ENCODE assay signal across 29 cellular contexts in the genomic region with DNA sequence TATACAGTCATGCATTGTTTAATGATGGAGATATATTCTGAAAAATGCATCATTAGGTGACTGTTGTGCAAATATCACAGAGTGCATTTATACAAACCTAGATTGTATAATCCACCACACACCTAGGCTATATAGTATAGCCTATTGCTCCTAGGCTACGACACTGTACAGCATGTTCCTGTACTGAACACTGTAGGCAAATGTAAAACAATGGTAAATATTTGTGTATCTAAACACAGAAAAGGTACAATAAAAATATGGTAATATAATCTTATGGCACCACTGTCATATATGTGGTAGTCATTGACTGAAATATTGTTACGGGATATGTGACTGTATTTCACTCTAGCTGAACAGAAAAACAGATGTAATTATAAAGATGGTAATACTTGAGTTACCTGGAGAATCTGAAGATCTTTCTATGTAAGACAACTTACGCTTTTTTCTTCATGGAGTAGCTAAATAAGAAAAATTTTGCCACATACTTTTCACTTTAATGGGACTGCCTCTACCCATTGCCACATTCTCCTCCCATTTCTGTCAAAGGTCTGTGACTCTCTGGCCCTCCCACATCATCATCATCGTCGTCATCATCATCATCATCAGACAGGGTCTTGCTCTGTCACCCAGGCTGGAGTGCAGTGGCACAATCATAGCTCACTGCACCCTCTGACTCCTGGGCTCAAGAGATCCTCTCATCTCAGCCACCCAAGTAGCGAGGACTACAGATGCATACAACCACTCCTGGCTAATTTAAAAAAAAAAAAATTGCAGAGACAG. TPM values are rescaled to one million over a fixed set of nuclear protein-coding genes. Genes with fewer than 3 reads are reported as not detected.
"Had no signal": no experiment of that assay in that cellular context is flagged by ENCODE, and none has a peak within 500 bp of the region (broad histone marks: within the 10 kb centered on the region; RNA-seq: fewer than 3 reads in every experiment).

No MANE protein-coding gene starts in this region.

- DNase-seq: activated CD4-positive, alpha-beta memory T cell treated with anti-CD3 and anti-CD28 coated beads, Interleukin-2, amount 10 ng/mL, durations not matched to agents 7 days and 5 days; activated CD4-positive, alpha-beta T cell treated with anti-CD3 and anti-CD28 coated beads for 1 hour; activated CD4-positive, alpha-beta T cell treated with anti-CD3 and anti-CD28 coated beads for 4 hours; activated CD4-positive, alpha-beta T cell treated with anti-CD3 and anti-CD28 coated beads, Interleukin-2, amount 10 ng/mL, durations not matched to agents 7 days and 5 days; activated CD4-positive, alpha-beta T cell treated with anti-CD3 and anti-CD28 coated beads, Interleukin-2, amount 50 U/mL, for 4 hours; activated CD8-positive, alpha-beta memory T cell treated with anti-CD3 and anti-CD28 coated beads for 24 hours; activated effector memory CD4-positive, alpha-beta T cell treated with Interleukin-2 at 50 U/mL for 16 hours; activated gamma-delta T cell treated with Interleukin-2 at 50 U/mL for 16 hours; activated naive CD4-positive, alpha-beta T cell treated with anti-CD3 and anti-CD28 coated beads, Interleukin-2, amount 50 U/mL, for 16 hours; activated naive CD4-positive, alpha-beta T cell treated with Interleukin-2 at 50 U/mL for 16 hours; activated T-cell treated with anti-CD3 and anti-CD28 coated beads, Interleukin-2, amount 50 U/mL, for 4 hours; amniotic stem cell; anterior cingulate cortex; brain microvascular endothelial cell; dorsolateral prefrontal cortex; effector memory CD4-positive, alpha-beta T cell; esophagus squamous epithelium; foreskin melanocyte; heart right ventricle; T-helper 1 cell; T-helper 17 cell; T1000; WERI-Rb-1 had no signal

- ATAC-seq: activated T-cell treated with anti-CD3 and anti-CD28 coated beads, Interleukin-2, amount 50 U/mL, for 4 hours; activated T-helper 17 cell treated with anti-CD3 and anti-CD28 coated beads, Interleukin-2, amount 50 U/mL, for 72 hours; gastroesophageal sphincter; heart right ventricle; T-helper 17 cell had no signal

- H3K27me3 ChIP-seq: brain microvascular endothelial cell, gastroesophageal sphincter, heart right ventricle had no signal

- H3K36me3 ChIP-seq: brain microvascular endothelial cell, esophagus squamous epithelium, gastroesophageal sphincter, WERI-Rb-1 had no signal

- H3K9me3 ChIP-seq: esophagus squamous epithelium, gastroesophageal sphincter, heart right ventricle had no signal

- H3K4me1 ChIP-seq: esophagus squamous epithelium, gastroesophageal sphincter had no signal

- H3K4me3 ChIP-seq: coronary artery, dorsolateral prefrontal cortex, esophagus squamous epithelium, gastroesophageal sphincter, heart right ventricle had no signal

- H3K27ac ChIP-seq: brain microvascular endothelial cell, coronary artery, dorsolateral prefrontal cortex, epithelial cell of prostate, esophagus squamous epithelium, gastroesophageal sphincter, heart right ventricle, WERI-Rb-1 had no signal

- FAIRE-seq: astrocyte, bronchial epithelial cell had no signal

RNA-seq across cellular contexts. Expression of a gene that starts 7.2 kb away (rescaled TPM):
- total RNA-seq: activated CD4-positive, alpha-beta T cell treated with anti-CD3 and anti-CD28 coated beads, Interleukin-2, amount 10 ng/mL, durations not matched to agents 7 days and 5 days; T-helper 17 cell had no signal
